In the genomic region with DNA sequence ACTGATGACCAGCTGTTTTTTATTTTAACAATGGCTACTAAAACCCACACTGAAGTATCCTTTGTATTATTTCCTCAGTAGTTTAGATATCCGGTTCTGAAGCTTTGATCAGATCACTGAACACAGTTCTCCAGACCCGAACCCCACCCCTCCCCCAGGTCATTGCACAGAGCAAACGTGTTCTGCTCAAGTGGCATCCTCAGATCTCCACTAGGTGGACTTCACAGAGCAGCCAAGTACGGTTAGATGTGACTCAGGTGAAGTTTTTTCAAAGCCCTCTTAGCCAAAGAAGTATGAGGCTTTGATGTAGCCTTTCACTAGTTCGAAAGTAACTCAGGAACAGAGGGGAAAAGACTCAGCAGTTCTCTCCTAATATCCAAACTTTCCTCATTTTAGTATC, we compare ENCODE assay signal across 1 cellular context.
TF ChIP-seq lines count a peak whose summit lies in the region.

No MANE protein-coding gene starts in this region.

TF ChIP-seq in H1, 55 proteins besides CTCF, POLR2A, EP300 and RAD21:
- no peak for TF ChIP-seq RFX5 (IDR thresholded peaks at IDR 0.05; ENCODE audit: borderline replicate concordance, low read depth, low read length)
- no peak for TF ChIP-seq EZH2 (IDR thresholded peaks at IDR 0.05; ENCODE audit: low read depth, low read length, severe bottlenecking)
- TF ChIP-seq TCF12 (IDR thresholded peaks at IDR 0.05; ENCODE audit: low read depth, low read length) = no peak
- no peak for TF ChIP-seq CHD1 (IDR thresholded peaks at IDR 0.05; ENCODE audit: low read depth, low read length)
- no peak for TF ChIP-seq TAF1 (IDR thresholded peaks at IDR 0.05; ENCODE audit: low read depth, low read length)
- no peak for TF ChIP-seq NRF1 (IDR thresholded peaks at IDR 0.05; ENCODE audit: low read depth, low read length)
- TF ChIP-seq KDM4A (IDR thresholded peaks at IDR 0.05; ENCODE audit: low read depth, low read length, severe bottlenecking) = no peak
- no peak for TF ChIP-seq SAP30 (IDR thresholded peaks at IDR 0.05; ENCODE audit: insufficient read depth, insufficient replicate concordance, low read length)
- TF ChIP-seq, protein P1, sequence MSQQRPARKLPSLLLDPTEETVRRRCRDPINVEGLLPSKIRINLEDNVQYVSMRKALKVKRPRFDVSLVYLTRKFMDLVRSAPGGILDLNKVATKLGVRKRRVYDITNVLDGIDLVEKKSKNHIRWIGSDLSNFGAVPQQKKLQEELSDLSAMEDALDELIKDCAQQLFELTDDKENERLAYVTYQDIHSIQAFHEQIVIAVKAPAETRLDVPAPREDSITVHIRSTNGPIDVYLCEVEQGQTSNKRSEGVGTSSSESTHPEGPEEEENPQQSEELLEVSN (IDR thresholded peaks at IDR 0.05) = no peak
- TF ChIP-seq RXRA (IDR thresholded peaks at IDR 0.05; ENCODE audit: insufficient read depth, low read depth, low read length) = no peak
- no peak for TF ChIP-seq SIX5 (IDR thresholded peaks at IDR 0.05; ENCODE audit: low read depth, low read length)
- TF ChIP-seq BACH1 (IDR thresholded peaks at IDR 0.05; ENCODE audit: low read length) = no peak
- TF ChIP-seq, protein P2, sequence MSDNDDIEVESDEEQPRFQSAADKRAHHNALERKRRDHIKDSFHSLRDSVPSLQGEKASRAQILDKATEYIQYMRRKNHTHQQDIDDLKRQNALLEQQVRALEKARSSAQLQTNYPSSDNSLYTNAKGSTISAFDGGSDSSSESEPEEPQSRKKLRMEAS (IDR thresholded peaks at IDR 0.05) = no peak
